Comparison of ENCODE assay signal across 1 cellular context in genomic region chr1:226814751-226815496, GRCh38.
TF ChIP-seq lines count a peak whose summit lies in the region.

No MANE protein-coding gene starts in this region.

TF ChIP-seq in HepG2, 621 proteins besides CTCF, POLR2A, EP300 and RAD21 (continued from another document):
- TF ChIP-seq HMGXB3 (CRISPR knock-in tag; IDR thresholded peaks at IDR 0.05; ENCODE audit: borderline replicate concordance) (no peak), ZNF83 (CRISPR knock-in tag; IDR thresholded peaks at IDR 0.05; ENCODE audit: borderline replicate concordance) (no peak), MAX (IDR thresholded peaks at IDR 0.05) (no peak), ETV6 (CRISPR knock-in tag; conservative IDR thresholded peaks at IDR 0.05) (no peak), GATA4 (IDR thresholded peaks at IDR 0.05; ENCODE audit: borderline replicate concordance, low read depth) (no peak), NFE2L1 (CRISPR knock-in tag; IDR thresholded peaks at IDR 0.05; ENCODE audit: borderline replicate concordance) (no peak), TOE1 (CRISPR knock-in tag; IDR thresholded peaks at IDR 0.05) (no peak), HNF4G (IDR thresholded peaks at IDR 0.05; ENCODE audit: borderline replicate concordance, low read depth, low read length) (no peak), HNF4G (CRISPR knock-in tag; IDR thresholded peaks at IDR 0.05; ENCODE audit: borderline replicate concordance, low read depth) (no peak), ZNF446 (CRISPR knock-in tag; IDR thresholded peaks at IDR 0.05) (no peak), KLF12 (CRISPR knock-in tag; IDR thresholded peaks at IDR 0.05; ENCODE audit: borderline replicate concordance) (no peak), FOXA1 (IDR thresholded peaks at IDR 0.05) (no peak), FOXA1 (CRISPR knock-in tag; IDR thresholded peaks at IDR 0.05) (no peak)
